Comparison of ENCODE assay signal across 1 cellular context in the genomic region with DNA sequence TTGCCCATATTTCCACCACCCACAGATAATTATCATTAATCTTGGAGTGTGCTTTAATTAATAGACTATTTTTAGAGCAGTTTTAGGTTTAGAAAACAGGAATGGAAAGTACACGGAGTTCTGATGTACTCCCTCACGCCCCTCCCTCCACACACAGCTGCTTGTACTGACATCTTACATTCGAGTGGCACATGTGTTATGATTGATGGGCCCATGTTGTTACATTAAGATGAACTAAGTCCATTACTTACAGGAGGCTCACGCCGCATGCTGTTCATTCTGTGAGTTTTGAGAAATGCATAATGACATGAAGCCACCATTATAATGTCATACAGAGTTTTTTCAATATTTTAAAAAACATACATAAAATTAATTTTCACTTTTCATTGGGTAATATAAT.
TF ChIP-seq lines count a peak whose summit lies in the region.

No MANE protein-coding gene starts in this region.

TF ChIP-seq in HepG2, 621 proteins besides CTCF, POLR2A, EP300 and RAD21 (continued from another document):
- no peak for TF ChIP-seq ZFP82 (CRISPR knock-in tag; IDR thresholded peaks at IDR 0.05; ENCODE audit: borderline replicate concordance)
- no peak for TF ChIP-seq ZNF335 (CRISPR knock-in tag; IDR thresholded peaks at IDR 0.05)
- TF ChIP-seq YEATS4 (CRISPR knock-in tag; IDR thresholded peaks at IDR 0.05; ENCODE audit: borderline replicate concordance): no peak
- TF ChIP-seq TBP (CRISPR knock-in tag; IDR thresholded peaks at IDR 0.05): no peak
- no peak for TF ChIP-seq ZNF720 (CRISPR knock-in tag; IDR thresholded peaks at IDR 0.05)
- no peak for TF ChIP-seq NFE2 (CRISPR knock-in tag; IDR thresholded peaks at IDR 0.05)
- no peak for TF ChIP-seq TBL1XR1 (IDR thresholded peaks at IDR 0.05; ENCODE audit: borderline replicate concordance, low read length, partially characterized antibody)
- TF ChIP-seq ATRX (CRISPR knock-in tag; IDR thresholded peaks at IDR 0.05; ENCODE audit: borderline replicate concordance): no peak
- no peak for TF ChIP-seq E2F2 (CRISPR knock-in tag; IDR thresholded peaks at IDR 0.05; ENCODE audit: borderline replicate concordance)
- TF ChIP-seq TCF12 (IDR thresholded peaks at IDR 0.05): no peak
- TF ChIP-seq TCF12 (CRISPR knock-in tag; IDR thresholded peaks at IDR 0.05): no peak
- no peak for TF ChIP-seq ZSCAN21 (CRISPR knock-in tag; IDR thresholded peaks at IDR 0.05; ENCODE audit: borderline replicate concordance)
- no peak for TF ChIP-seq POLR2G (IDR thresholded peaks at IDR 0.05; ENCODE audit: low read depth, low read length)
- no peak for TF ChIP-seq ZBTB21 (CRISPR knock-in tag; IDR thresholded peaks at IDR 0.05)
